In the genomic region with DNA sequence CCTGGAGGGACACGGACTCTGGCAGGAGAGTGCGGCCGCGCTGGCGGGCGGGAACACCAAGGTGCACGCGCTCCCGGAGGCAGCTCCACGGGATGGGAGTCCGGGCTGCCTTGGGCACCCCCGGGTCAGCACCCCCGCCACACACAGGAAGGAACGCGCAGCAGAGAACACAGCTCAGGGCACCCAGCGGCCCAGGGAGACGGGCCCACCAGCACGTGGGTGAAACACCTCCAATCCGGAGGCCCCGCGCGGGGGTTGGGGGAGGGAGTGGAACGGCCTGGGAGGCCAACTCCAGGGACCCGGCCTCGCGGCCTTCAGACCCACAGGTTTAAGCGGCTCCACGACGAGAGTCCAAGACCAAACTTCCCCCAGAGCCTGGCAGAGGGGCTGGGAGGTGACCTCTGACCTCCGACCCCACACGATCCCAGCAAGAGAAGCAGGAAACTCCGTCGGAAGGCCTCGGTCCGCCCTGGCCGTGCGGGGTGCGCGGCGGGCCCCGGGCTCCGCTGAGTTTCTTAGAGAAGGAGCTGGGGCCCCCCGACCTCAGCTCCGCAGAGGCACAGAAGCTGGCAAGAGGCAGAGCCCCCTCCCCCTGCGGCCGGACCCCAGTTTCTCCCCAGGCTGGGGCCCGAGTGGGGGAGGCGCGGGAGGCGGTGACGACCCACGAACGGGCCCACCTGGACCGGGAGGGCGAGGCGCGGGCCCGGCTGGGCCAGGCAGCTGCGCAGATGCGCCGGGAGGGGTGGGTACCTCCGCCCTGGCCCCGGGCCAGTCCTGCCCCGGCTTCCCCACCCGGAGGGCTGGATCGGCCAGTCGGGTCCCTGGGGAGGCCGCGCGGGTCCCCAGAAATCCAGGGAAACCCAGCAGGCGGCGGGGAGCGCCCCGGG, we compare ENCODE assay signal across 8 cellular contexts. TPM values are rescaled to one million over a fixed set of nuclear protein-coding genes. Genes with fewer than 3 reads are reported as not detected.
DNase-seq lines count a peak whose midpoint lies in the region; ATAC-seq and TF ChIP-seq lines count a peak whose summit lies in the region.

No MANE protein-coding gene starts in this region.

- H3K27ac Mint-ChIP-seq in endothelial cell (ENCODE audit: unreplicated experiment), result no peak overlapping the region
- peak overlapping the region; percentile 72 to 88 for H3K27ac Mint-ChIP-seq in stimulated activated naive CD8-positive, alpha-beta T cell treated with anti-CD3 and anti-CD28 coated beads, Interleukin-15, amount 100 ng/mL, for 72 hours

- peak overlapping the region; percentile 77 for H3K4me3 Mint-ChIP-seq in endothelial cell (ENCODE audit: unreplicated experiment)
- peak overlapping the region; percentile 80 to 82 for H3K4me3 Mint-ChIP-seq in stimulated activated naive CD8-positive, alpha-beta T cell treated with anti-CD3 and anti-CD28 coated beads, Interleukin-15, amount 100 ng/mL, for 72 hours

- TF ChIP-seq CTCF in AG10803 (conservative IDR thresholded peaks at IDR 0.05; ENCODE audit: low read length), result no peak; the same call in 1 of the 2 replicates
- TF ChIP-seq CTCF in endothelial cell (IDR thresholded peaks at IDR 0.05; ENCODE audit: unreplicated experiment), result no peak

- peak overlapping the region; percentile 72 for H3K4me3 ChIP-seq in AG10803 (ENCODE audit: low read length)

- H3K27me3 Mint-ChIP-seq in endothelial cell (ENCODE audit: unreplicated experiment), result peaks cover 10% of the 10 kb centered on the region
- H3K27me3 Mint-ChIP-seq in stimulated activated naive CD8-positive, alpha-beta T cell treated with anti-CD3 and anti-CD28 coated beads, Interleukin-15, amount 100 ng/mL, for 72 hours, result peaks cover 18% of the 10 kb centered on the region

- peaks cover 3% of the 10 kb centered on the region for H3K4me1 Mint-ChIP-seq in endothelial cell (ENCODE audit: unreplicated experiment)
- H3K4me1 Mint-ChIP-seq in stimulated activated naive CD8-positive, alpha-beta T cell treated with anti-CD3 and anti-CD28 coated beads, Interleukin-15, amount 100 ng/mL, for 72 hours, result peaks cover 49% of the 10 kb centered on the region

- no peaks in the 10 kb centered on the region for H3K9me3 Mint-ChIP-seq in endothelial cell (ENCODE audit: unreplicated experiment)
- no peaks in the 10 kb centered on the region for H3K9me3 Mint-ChIP-seq in stimulated activated naive CD8-positive, alpha-beta T cell treated with anti-CD3 and anti-CD28 coated beads, Interleukin-15, amount 100 ng/mL, for 72 hours

- DNase-seq in AG10803 (ENCODE audit: low read depth) (peak; percentile 70), LHCN-M2 (ENCODE audit: low read depth) (peak; percentile 44), endothelial cell (ENCODE audit: low spot score) (peak; percentile 49), midbrain (lab: John Stamatoyannopoulos, UW) (peak; percentile 28), cerebellum (ENCODE audit: low spot score) (no peak), middle frontal gyrus (ENCODE audit: extremely low spot score, low spot score) (no peak)
- DNase-seq in activated CD8-positive, alpha-beta memory T cell treated with anti-CD3 and anti-CD28 coated beads, Interleukin-2, amount 50 U/mL, for 48 hours, result peak; percentile 84
- peak; percentile 68 to 79 for DNase-seq in stimulated activated naive CD8-positive, alpha-beta T cell treated with anti-CD3 and anti-CD28 coated beads, Interleukin-15, amount 100 ng/mL, for 72 hours

- peak; percentile 76 for ATAC-seq in stimulated activated naive CD8-positive, alpha-beta T cell treated with anti-CD3 and anti-CD28 coated beads, Interleukin-15, amount 100 ng/mL, for 72 hours

- H3K36me3 Mint-ChIP-seq in endothelial cell (ENCODE audit: low read depth, unreplicated experiment), result no peaks in the 10 kb centered on the region

RNA-seq across cellular contexts. Expression of a gene that starts 0.9 kb away (rescaled TPM):
- total RNA-seq in LHCN-M2 (2014; rRNA removed), result 29.0 and 34.4 TPM in 2 replicates
- polyA plus RNA-seq in LHCN-M2 (2012), result 12.0 TPM
- total RNA-seq in endothelial cell (ENCODE audit: unreplicated experiment), result 9.6 TPM
- total RNA-seq in cerebellum, result 6.8 TPM

RNA-seq across cellular contexts. Expression of a gene that starts 24.4 kb away (rescaled TPM):
- 54.7 TPM in 2 replicates for total RNA-seq in LHCN-M2 (2014; rRNA removed)
- polyA plus RNA-seq in LHCN-M2 (2012), result 32.3 TPM
- 33.6 TPM for total RNA-seq in endothelial cell (ENCODE audit: unreplicated experiment)
- total RNA-seq in cerebellum, result 14.6 TPM

Comparison
In these comparisons a context has a peak if more than half of its experiments do, and no peak if none do; other contexts are left out.
1. DNase-seq: peak in AG10803 (single experiment), LHCN-M2 (single experiment), activated CD8-positive, alpha-beta memory T cell treated with anti-CD3 and anti-CD28 coated beads, Interleukin-2, amount 50 U/mL, for 48 hours (single experiment), endothelial cell (single experiment), midbrain (single experiment) and stimulated activated naive CD8-positive, alpha-beta T cell treated with anti-CD3 and anti-CD28 coated beads, Interleukin-15, amount 100 ng/mL, for 72 hours (2 of 2); none in cerebellum (single experiment) and middle frontal gyrus (single experiment).